ENCODE assay signal across 1 cellular context in the genomic region with DNA sequence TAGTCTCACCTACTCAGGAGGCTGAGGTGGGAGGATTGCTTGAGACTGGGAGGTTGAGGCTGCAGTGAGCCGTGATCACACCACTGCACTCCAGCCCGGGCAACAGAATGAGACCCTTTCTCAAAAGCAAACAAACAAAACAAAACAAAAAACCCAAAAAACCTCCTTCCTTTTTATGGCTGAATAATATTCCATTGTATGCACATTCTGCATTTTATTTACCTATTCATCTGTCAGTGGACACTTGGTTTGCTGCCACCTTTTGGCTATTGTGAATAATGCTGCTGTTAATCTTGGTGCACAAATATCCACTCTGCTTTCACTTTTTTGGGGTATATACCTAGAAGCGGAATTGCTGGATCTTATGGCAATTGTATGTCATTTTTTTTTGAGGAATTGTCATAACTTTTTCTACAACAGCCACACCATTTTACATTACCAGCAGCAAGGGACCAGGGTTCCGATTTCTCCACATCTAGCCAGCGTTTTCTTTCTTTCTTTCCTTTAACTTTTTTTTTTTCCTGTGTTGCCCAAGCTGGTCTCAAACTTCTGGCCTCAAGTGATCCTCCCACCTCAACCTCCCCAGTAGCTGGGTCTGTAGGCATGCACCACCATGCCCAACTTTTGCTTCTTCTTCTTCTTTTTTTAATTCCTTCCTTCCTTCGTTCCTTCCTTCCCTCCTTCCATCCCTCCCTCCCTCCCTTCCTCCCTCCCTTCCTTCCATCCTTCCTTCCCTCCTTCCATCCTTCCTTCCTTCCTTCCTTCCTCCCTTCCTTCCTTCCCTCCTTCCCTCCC.
TF ChIP-seq lines count a peak whose summit lies in the region.

No MANE protein-coding gene starts in this region.

TF ChIP-seq in K562, 482 proteins besides CTCF, POLR2A, EP300 and RAD21 (continued from another document and continues in another):
- TF ChIP-seq, protein P1, sequence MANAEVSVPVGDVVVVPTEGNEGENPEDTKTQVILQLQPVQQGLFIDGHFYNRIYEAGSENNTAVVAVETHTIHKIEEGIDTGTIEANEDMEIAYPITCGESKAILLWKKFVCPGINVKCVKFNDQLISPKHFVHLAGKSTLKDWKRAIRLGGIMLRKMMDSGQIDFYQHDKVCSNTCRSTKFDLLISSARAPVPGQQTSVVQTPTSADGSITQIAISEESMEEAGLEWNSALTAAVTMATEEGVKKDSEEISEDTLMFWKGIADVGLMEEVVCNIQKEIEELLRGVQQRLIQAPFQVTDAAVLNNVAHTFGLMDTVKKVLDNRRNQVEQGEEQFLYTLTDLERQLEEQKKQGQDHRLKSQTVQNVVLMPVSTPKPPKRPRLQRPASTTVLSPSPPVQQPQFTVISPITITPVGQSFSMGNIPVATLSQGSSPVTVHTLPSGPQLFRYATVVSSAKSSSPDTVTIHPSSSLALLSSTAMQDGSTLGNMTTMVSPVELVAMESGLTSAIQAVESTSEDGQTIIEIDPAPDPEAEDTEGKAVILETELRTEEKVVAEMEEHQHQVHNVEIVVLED (CRISPR knock-in tag; IDR thresholded peaks at IDR 0.05), result no peak
- TF ChIP-seq SMAD3 (CRISPR knock-in tag; conservative IDR thresholded peaks at IDR 0.05) (no peak), ZNF445 (CRISPR knock-in tag; IDR thresholded peaks at IDR 0.05; ENCODE audit: low read depth) (no peak), BACH1 (tag; IDR thresholded peaks at IDR 0.05) (no peak), CHCHD3 (CRISPR knock-in tag; IDR thresholded peaks at IDR 0.05) (no peak), STAT5A (IDR thresholded peaks at IDR 0.05; ENCODE audit: borderline replicate concordance, low read length) (no peak), GTF2F1 (IDR thresholded peaks at IDR 0.05; ENCODE audit: low read depth, low read length) (no peak), CEBPG (CRISPR knock-in tag; IDR thresholded peaks at IDR 0.05) (no peak), CEBPG (tag; conservative IDR thresholded peaks at IDR 0.05 in 1 of 2, IDR thresholded peaks at IDR 0.05 in 1 of 2) (no peak), PHTF2 (CRISPR knock-in tag; IDR thresholded peaks at IDR 0.05) (no peak), PYGO2 (tag; IDR thresholded peaks at IDR 0.05) (no peak), U2AF1 (optimal IDR thresholded peaks at IDR 0.05; ENCODE audit: low read depth, low read length) (no peak), ZSCAN32 (CRISPR knock-in tag; IDR thresholded peaks at IDR 0.05) (no peak), SMC3 (conservative IDR thresholded peaks at IDR 0.05; ENCODE audit: insufficient read depth, low read depth, low read length) (peak; percentile 50), ATF1 (CRISPR knock-in tag; IDR thresholded peaks at IDR 0.05) (no peak), ATF1 (tag; IDR thresholded peaks at IDR 0.05) (no peak), HMG20B (CRISPR knock-in tag; IDR thresholded peaks at IDR 0.05) (no peak), ZBTB17 (CRISPR knock-in tag; IDR thresholded peaks at IDR 0.05) (no peak), SOX6 (IDR thresholded peaks at IDR 0.05) (no peak), ZNF133 (CRISPR knock-in tag; IDR thresholded peaks at IDR 0.05) (no peak), HNRNPH1 (optimal IDR thresholded peaks at IDR 0.05; ENCODE audit: low read depth, low read length) (no peak), XRCC5 (IDR thresholded peaks at IDR 0.05; ENCODE audit: low read depth, low read length) (no peak), HCFC1 (IDR thresholded peaks at IDR 0.05; ENCODE audit: low read depth, low read length) (no peak), BRF1 (IDR thresholded peaks at IDR 0.05; ENCODE audit: borderline replicate concordance, extremely low read depth, insufficient read length) (no peak), ELF4 (CRISPR knock-in tag; IDR thresholded peaks at IDR 0.05) (no peak), SMAD2 (IDR thresholded peaks at IDR 0.05; ENCODE audit: low read depth, low read length) (no peak), BCOR (IDR thresholded peaks at IDR 0.05) (peak; percentile 46), HIVEP1 (CRISPR knock-in tag; IDR thresholded peaks at IDR 0.05) (no peak), RBM25 (IDR thresholded peaks at IDR 0.05; ENCODE audit: low read depth, low read length, severe bottlenecking) (peak; percentile 70), PURB (CRISPR knock-in tag; IDR thresholded peaks at IDR 0.05; ENCODE audit: low read depth) (no peak), KLF6 (CRISPR knock-in tag; IDR thresholded peaks at IDR 0.05; ENCODE audit: borderline replicate concordance) (no peak), NFXL1 (CRISPR knock-in tag; IDR thresholded peaks at IDR 0.05) (no peak)
- TF ChIP-seq, protein P2, sequence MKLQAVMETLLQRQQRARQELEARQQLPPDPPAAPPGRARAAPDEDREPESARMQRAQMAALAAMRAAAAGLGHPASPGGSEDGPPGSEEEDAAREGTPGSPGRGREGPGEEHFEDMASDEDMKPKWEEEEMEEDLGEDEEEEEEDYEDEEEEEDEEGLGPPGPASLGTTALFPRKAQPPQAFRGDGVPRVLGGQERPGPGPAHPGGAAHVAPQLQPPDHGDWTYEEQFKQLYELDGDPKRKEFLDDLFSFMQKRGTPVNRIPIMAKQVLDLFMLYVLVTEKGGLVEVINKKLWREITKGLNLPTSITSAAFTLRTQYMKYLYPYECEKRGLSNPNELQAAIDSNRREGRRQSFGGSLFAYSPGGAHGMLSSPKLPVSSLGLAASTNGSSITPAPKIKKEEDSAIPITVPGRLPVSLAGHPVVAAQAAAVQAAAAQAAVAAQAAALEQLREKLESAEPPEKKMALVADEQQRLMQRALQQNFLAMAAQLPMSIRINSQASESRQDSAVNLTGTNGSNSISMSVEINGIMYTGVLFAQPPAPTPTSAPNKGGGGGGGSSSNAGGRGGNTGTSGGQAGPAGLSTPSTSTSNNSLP (IDR thresholded peaks at IDR 0.05; ENCODE audit: borderline replicate concordance, low read depth, low read length), result 0 out of 2 replicates have a peak, but pooled peaks have one; percentile 47
- TF ChIP-seq, protein P3, sequence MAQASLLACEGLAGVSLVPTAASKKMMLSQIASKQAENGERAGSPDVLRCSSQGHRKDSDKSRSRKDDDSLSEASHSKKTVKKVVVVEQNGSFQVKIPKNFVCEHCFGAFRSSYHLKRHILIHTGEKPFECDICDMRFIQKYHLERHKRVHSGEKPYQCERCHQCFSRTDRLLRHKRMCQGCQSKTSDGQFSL (CRISPR knock-in tag; IDR thresholded peaks at IDR 0.05), result no peak
- TF ChIP-seq, protein P3 (tag; IDR thresholded peaks at IDR 0.05), result no peak
- TF ChIP-seq, protein P4, sequence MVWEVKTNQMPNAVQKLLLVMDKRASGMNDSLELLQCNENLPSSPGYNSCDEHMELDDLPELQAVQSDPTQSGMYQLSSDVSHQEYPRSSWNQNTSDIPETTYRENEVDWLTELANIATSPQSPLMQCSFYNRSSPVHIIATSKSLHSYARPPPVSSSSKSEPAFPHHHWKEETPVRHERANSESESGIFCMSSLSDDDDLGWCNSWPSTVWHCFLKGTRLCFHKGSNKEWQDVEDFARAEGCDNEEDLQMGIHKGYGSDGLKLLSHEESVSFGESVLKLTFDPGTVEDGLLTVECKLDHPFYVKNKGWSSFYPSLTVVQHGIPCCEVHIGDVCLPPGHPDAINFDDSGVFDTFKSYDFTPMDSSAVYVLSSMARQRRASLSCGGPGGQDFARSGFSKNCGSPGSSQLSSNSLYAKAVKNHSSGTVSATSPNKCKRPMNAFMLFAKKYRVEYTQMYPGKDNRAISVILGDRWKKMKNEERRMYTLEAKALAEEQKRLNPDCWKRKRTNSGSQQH (CRISPR knock-in tag; IDR thresholded peaks at IDR 0.05), result no peak
- TF ChIP-seq, protein P5, sequence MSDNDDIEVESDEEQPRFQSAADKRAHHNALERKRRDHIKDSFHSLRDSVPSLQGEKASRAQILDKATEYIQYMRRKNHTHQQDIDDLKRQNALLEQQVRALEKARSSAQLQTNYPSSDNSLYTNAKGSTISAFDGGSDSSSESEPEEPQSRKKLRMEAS (CRISPR knock-in tag; IDR thresholded peaks at IDR 0.05), result no peak
- TF ChIP-seq, protein P6, sequence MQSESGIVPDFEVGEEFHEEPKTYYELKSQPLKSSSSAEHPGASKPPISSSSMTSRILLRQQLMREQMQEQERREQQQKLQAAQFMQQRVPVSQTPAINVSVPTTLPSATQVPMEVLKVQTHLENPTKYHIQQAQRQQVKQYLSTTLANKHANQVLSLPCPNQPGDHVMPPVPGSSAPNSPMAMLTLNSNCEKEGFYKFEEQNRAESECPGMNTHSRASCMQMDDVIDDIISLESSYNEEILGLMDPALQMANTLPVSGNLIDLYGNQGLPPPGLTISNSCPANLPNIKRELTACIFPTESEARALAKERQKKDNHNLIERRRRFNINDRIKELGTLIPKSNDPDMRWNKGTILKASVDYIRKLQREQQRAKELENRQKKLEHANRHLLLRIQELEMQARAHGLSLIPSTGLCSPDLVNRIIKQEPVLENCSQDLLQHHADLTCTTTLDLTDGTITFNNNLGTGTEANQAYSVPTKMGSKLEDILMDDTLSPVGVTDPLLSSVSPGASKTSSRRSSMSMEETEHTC (IDR thresholded peaks at IDR 0.05), result no peak
- TF ChIP-seq, protein P7, sequence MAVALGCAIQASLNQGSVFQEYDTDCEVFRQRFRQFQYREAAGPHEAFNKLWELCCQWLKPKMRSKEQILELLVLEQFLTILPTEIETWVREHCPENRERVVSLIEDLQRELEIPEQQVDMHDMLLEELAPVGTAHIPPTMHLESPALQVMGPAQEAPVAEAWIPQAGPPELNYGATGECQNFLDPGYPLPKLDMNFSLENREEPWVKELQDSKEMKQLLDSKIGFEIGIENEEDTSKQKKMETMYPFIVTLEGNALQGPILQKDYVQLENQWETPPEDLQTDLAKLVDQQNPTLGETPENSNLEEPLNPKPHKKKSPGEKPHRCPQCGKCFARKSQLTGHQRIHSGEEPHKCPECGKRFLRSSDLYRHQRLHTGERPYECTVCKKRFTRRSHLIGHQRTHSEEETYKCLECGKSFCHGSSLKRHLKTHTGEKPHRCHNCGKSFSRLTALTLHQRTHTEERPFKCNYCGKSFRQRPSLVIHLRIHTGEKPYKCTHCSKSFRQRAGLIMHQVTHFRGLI (CRISPR knock-in tag; IDR thresholded peaks at IDR 0.05), result no peak
- TF ChIP-seq, protein P8, sequence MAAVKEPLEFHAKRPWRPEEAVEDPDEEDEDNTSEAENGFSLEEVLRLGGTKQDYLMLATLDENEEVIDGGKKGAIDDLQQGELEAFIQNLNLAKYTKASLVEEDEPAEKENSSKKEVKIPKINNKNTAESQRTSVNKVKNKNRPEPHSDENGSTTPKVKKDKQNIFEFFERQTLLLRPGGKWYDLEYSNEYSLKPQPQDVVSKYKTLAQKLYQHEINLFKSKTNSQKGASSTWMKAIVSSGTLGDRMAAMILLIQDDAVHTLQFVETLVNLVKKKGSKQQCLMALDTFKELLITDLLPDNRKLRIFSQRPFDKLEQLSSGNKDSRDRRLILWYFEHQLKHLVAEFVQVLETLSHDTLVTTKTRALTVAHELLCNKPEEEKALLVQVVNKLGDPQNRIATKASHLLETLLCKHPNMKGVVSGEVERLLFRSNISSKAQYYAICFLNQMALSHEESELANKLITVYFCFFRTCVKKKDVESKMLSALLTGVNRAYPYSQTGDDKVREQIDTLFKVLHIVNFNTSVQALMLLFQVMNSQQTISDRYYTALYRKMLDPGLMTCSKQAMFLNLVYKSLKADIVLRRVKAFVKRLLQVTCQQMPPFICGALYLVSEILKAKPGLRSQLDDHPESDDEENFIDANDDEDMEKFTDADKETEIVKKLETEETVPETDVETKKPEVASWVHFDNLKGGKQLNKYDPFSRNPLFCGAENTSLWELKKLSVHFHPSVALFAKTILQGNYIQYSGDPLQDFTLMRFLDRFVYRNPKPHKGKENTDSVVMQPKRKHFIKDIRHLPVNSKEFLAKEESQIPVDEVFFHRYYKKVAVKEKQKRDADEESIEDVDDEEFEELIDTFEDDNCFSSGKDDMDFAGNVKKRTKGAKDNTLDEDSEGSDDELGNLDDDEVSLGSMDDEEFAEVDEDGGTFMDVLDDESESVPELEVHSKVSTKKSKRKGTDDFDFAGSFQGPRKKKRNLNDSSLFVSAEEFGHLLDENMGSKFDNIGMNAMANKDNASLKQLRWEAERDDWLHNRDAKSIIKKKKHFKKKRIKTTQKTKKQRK (IDR thresholded peaks at IDR 0.05; ENCODE audit: borderline replicate concordance, low read depth, low read length), result no peak
- TF ChIP-seq, protein P9, sequence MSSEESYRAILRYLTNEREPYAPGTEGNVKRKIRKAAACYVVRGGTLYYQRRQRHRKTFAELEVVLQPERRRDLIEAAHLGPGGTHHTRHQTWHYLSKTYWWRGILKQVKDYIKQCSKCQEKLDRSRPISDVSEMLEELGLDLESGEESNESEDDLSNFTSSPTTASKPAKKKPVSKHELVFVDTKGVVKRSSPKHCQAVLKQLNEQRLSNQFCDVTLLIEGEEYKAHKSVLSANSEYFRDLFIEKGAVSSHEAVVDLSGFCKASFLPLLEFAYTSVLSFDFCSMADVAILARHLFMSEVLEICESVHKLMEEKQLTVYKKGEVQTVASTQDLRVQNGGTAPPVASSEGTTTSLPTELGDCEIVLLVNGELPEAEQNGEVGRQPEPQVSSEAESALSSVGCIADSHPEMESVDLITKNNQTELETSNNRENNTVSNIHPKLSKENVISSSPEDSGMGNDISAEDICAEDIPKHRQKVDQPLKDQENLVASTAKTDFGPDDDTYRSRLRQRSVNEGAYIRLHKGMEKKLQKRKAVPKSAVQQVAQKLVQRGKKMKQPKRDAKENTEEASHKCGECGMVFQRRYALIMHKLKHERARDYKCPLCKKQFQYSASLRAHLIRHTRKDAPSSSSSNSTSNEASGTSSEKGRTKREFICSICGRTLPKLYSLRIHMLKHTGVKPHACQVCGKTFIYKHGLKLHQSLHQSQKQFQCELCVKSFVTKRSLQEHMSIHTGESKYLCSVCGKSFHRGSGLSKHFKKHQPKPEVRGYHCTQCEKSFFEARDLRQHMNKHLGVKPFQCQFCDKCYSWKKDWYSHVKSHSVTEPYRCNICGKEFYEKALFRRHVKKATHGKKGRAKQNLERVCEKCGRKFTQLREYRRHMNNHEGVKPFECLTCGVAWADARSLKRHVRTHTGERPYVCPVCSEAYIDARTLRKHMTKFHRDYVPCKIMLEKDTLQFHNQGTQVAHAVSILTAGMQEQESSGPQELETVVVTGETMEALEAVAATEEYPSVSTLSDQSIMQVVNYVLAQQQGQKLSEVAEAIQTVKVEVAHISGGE (CRISPR knock-in tag; IDR thresholded peaks at IDR 0.05), result no peak
- TF ChIP-seq, protein P10, sequence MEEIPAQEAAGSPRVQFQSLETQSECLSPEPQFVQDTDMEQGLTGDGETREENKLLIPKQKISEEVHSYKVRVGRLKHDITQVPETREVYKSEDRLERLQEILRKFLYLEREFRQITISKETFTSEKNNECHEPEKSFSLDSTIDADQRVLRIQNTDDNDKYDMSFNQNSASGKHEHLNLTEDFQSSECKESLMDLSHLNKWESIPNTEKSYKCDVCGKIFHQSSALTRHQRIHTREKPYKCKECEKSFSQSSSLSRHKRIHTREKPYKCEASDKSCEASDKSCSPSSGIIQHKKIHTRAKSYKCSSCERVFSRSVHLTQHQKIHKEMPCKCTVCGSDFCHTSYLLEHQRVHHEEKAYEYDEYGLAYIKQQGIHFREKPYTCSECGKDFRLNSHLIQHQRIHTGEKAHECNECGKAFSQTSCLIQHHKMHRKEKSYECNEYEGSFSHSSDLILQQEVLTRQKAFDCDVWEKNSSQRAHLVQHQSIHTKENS (CRISPR knock-in tag; IDR thresholded peaks at IDR 0.05), result no peak
